1 cellular context compared by ENCODE assay signal in the genomic region with DNA sequence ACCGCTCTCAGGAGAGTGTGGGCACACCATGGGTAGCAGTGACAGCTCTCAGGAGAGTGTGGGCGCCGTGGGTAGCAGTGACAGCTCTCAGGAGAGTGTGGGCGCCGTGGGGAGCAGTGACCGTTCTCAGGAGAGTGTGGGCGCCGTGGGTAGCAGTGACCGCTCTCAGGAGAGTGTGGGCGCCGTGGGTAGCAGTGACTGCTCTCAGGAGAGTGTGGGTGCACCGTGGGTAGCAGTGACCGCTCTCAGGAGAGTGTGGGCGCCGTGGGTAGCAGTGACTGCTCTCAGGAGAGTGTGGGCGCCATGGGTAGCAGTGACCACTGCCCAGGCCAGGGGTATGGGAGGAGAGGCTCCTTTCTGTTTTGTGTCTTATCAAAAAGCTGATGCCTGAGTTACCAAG. TPM values are rescaled to one million over a fixed set of nuclear protein-coding genes. Genes with fewer than 3 reads are reported as not detected.
"Had no signal": no experiment of that assay in that cellular context is flagged by ENCODE, and none has a peak within 500 bp of the region (broad histone marks: within the 10 kb centered on the region; RNA-seq: fewer than 3 reads in every experiment).

No MANE protein-coding gene starts in this region.

RNA-seq across cellular contexts. Expression of a gene that starts 33.7 kb away (rescaled TPM):
- total RNA-seq: smooth muscle cell had no signal
